In genomic region chr4:125042031-125042430, GRCh38 we compare ENCODE assay signal across 15 cellular contexts.
A peak's percentile ranks its signal among the peaks of the same experiment; 100 is the strongest.
DNase-seq lines count a peak whose midpoint lies in the region; ATAC-seq, FAIRE-seq and TF ChIP-seq lines count a peak whose summit lies in the region.
"Had no signal": no experiment of that assay in that cellular context is flagged by ENCODE, and none has a peak within 500 bp of the region (broad histone marks: within the 10 kb centered on the region; RNA-seq: fewer than 3 reads in every experiment).

No MANE protein-coding gene starts in this region.

- FAIRE-seq in astrocyte (lab: Jason Lieb, UNC), result no peak

- no peaks in the 10 kb centered on the region for H4K20me1 ChIP-seq in astrocyte (ENCODE audit: insufficient read depth, low read length)

- no peaks in the 10 kb centered on the region for H3K79me2 ChIP-seq in astrocyte (ENCODE audit: insufficient read depth, low read length)

- no peak overlapping the region for H3K9ac ChIP-seq in astrocyte (ENCODE audit: low read length)

- no peak for TF ChIP-seq CTCF in astrocyte (IDR thresholded peaks at IDR 0.05; ENCODE audit: insufficient read depth, low read depth, low read length)
- TF ChIP-seq CTCF in omental fat pad (IDR thresholded peaks at IDR 0.05), result no peak

- no peak overlapping the region for H2AFZ ChIP-seq in astrocyte (ENCODE audit: low read depth, low read length)

- peak; percentile 81 for ATAC-seq in esophagus mucosa
- peak; percentile 28 for ATAC-seq in omental fat pad (ENCODE audit: low FRiP score)
- ATAC-seq in GM21423 (IDR thresholded peaks at IDR 0.05; ENCODE audit: unreplicated experiment), result no peak
- ATAC-seq in sciatic nerve, result no peak
- ATAC-seq in HG02642 (IDR thresholded peaks at IDR 0.05; ENCODE audit: poor library complexity, unreplicated experiment), result no peak
- no peak for ATAC-seq in GM18498 (IDR thresholded peaks at IDR 0.05; ENCODE audit: unreplicated experiment)
- ATAC-seq: HCT116 had no signal

- H3K27me3 Mint-ChIP-seq in astrocyte (ENCODE audit: low read depth, unreplicated experiment), result no peaks in the 10 kb centered on the region
- H3K27me3 Mint-ChIP-seq: CD8-positive, alpha-beta memory T cell had no signal

- H3K27me3 ChIP-seq in astrocyte (ENCODE audit: insufficient read depth, low read length), result no peaks in the 10 kb centered on the region

- no peaks in the 10 kb centered on the region for H3K4me1 ChIP-seq in astrocyte (ENCODE audit: insufficient read depth, low read length)

- peak overlapping the region; percentile 94 for H3K27ac Mint-ChIP-seq in astrocyte (ENCODE audit: unreplicated experiment)
- H3K27ac Mint-ChIP-seq: CD8-positive, alpha-beta memory T cell had no signal

- H3K4me3 ChIP-seq in astrocyte (ENCODE audit: insufficient read depth, low read depth, low read length), result no peak overlapping the region

- H3K4me3 Mint-ChIP-seq in astrocyte (ENCODE audit: unreplicated experiment), result no peak overlapping the region
- H3K4me3 Mint-ChIP-seq: CD8-positive, alpha-beta memory T cell had no signal

- no peak overlapping the region for H3K27ac ChIP-seq in astrocyte (ENCODE audit: low read depth, low read length)

- peaks cover 23% of the 10 kb centered on the region for H3K4me1 Mint-ChIP-seq in astrocyte (ENCODE audit: low read depth, unreplicated experiment)
- H3K4me1 Mint-ChIP-seq: CD8-positive, alpha-beta memory T cell had no signal

- H3K9me3 Mint-ChIP-seq in astrocyte (ENCODE audit: unreplicated experiment), result no peaks in the 10 kb centered on the region

- H3K36me3 ChIP-seq in astrocyte (ENCODE audit: insufficient read depth, low read length), result no peaks in the 10 kb centered on the region

- intact Hi-C loops in sciatic nerve (cut with DNase I), result no loop called here

- DNase-seq in NCI-H69 (lab: John Stamatoyannopoulos, UW), result peak; percentile 8
- DNase-seq in astrocyte (ENCODE audit: low read depth), result peak; percentile 89
- DNase-seq in omental fat pad (ENCODE audit: low spot score), result no peak
- DNase-seq in sciatic nerve (ENCODE audit: low spot score), result no peak
- DNase-seq: C1 segment of cervical spinal cord; CD8-positive, alpha-beta memory T cell; NCI-H187; NCI-H2107; NCI-H510A; NCI-H774 had no signal

- H3K9me3 ChIP-seq in astrocyte (ENCODE audit: insufficient read depth, low read depth, low read length), result no peaks in the 10 kb centered on the region

- H3K36me3 Mint-ChIP-seq in astrocyte (ENCODE audit: low read depth, unreplicated experiment), result no peaks in the 10 kb centered on the region
- H3K36me3 Mint-ChIP-seq: CD8-positive, alpha-beta memory T cell had no signal

- H3K4me2 ChIP-seq in astrocyte (ENCODE audit: low read length), result no peak overlapping the region

Comparison
In these comparisons a context has a peak if more than half of its experiments do, and no peak if none do; other contexts are left out.
1. DNase-seq: peak in NCI-H69 (single experiment) and astrocyte (single experiment); none in omental fat pad (single experiment) and sciatic nerve (single experiment).
2. ATAC-seq: peak in esophagus mucosa (single experiment) and omental fat pad (single experiment); none in GM21423 (single experiment), sciatic nerve (single experiment), HG02642 (single experiment) and GM18498 (single experiment).